1 cellular context compared by ENCODE assay signal in the genomic region with DNA sequence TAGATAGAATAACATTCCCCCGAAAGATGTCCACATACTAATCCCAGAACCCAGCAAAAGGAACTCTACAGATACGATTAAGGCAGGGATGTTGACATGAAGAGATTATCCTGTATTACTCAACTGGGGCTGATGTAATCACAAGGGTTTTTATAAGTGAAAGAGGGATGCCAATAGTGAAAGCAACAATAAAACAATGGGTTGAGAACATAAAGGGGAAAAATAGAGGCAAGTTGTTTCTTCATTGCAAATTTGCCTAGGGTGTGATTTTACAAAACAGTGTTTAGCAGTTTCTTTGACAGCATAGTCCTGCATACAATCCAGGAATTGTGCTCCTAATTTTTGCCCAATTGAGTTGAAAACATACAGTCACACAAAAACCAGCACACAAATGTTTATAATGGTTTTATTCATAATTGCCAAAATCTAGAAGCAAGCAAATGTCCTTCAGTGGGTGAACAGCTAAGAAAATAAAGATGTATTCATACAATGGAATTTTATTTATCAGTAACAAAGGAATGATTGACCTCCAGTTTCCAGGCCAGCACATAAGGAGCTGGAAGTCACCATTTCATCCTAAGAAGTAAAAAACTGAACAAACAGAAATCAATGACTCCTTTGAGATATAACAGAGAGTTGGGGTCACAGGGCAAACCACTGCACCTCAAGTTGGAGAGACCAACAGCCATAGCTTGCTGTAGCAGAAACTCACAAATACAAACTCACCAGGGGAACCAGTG.
TF ChIP-seq lines count a peak whose summit lies in the region.

No MANE protein-coding gene starts in this region.

TF ChIP-seq in GM23338, 12 proteins besides CTCF, POLR2A, EP300 and RAD21:
- TF ChIP-seq ZNF462 (CRISPR knock-in tag; IDR thresholded peaks at IDR 0.05) (no peak), CREB1 (CRISPR knock-in tag; IDR thresholded peaks at IDR 0.05; ENCODE audit: low read depth) (no peak)
